Comparison of ENCODE assay signal across 8 cellular contexts in genomic region chr1:156245451-156246232, GRCh38. TPM values are rescaled to one million over a fixed set of nuclear protein-coding genes. Genes with fewer than 3 reads are reported as not detected.
A peak's percentile ranks its signal among the peaks of the same experiment; 100 is the strongest.
DNase-seq lines count a peak whose midpoint lies in the region; ATAC-seq lines count a peak whose summit lies in the region.

No MANE protein-coding gene starts in this region.

- no peak overlapping the region for H3K27ac ChIP-seq in thymus (ENCODE audit: low read depth)

- DNase-seq in NCI-H146 treated with DMSO at 0.1 percent for 48 hours (lab: John Stamatoyannopoulos, UW; ENCODE audit: unreplicated experiment): peak; percentile 46
- peak; percentile 45 for DNase-seq in activated naive CD4-positive, alpha-beta T cell treated with Interleukin-2 at 50 U/mL for 16 hours
- DNase-seq in iPS-NIHi7 (ENCODE audit: extremely low spot score): peak; percentile 71

- no peaks in the 10 kb centered on the region for H3K9me3 ChIP-seq in ES-I3 (ENCODE audit: control insufficient read depth, insufficient read depth, low read length)
- no peaks in the 10 kb centered on the region for H3K9me3 ChIP-seq in thymus (ENCODE audit: control insufficient read depth)

- H3K4me3 ChIP-seq in thymus (ENCODE audit: low read length): peak overlapping the region; percentile 14

- peak overlapping the region; percentile 27; the same call in 1 of the 2 replicates for H3K9ac ChIP-seq in ES-I3 (ENCODE audit: low read depth, low read length)

- H3K27me3 ChIP-seq in thymus (ENCODE audit: control insufficient read depth, insufficient read depth): peaks cover 5% of the 10 kb centered on the region

- H3K4me1 ChIP-seq in ES-I3 (ENCODE audit: insufficient read depth, low read length) (peaks cover 13% of the 10 kb centered on the region; the same call in 1 of the 2 replicates), thymus (ENCODE audit: control insufficient read depth, insufficient read depth, low read length) (peaks cover 6% of the 10 kb centered on the region)

- WGBS in thymus: 6% methylated on average over 69 of the region's 69 CpGs

- ATAC-seq in HG02870 (IDR thresholded peaks at IDR 0.05; ENCODE audit: unreplicated experiment) (no peak), HG02610 (IDR thresholded peaks at IDR 0.05; ENCODE audit: unreplicated experiment) (no peak), GM21737 (IDR thresholded peaks at IDR 0.05; ENCODE audit: unreplicated experiment) (no peak)

- no peaks in the 10 kb centered on the region for H3K36me3 ChIP-seq in ES-I3 (ENCODE audit: insufficient read depth, low read length)
- peaks cover 30% of the 10 kb centered on the region for H3K36me3 ChIP-seq in thymus (ENCODE audit: control insufficient read depth, insufficient read depth)

RNA-seq across cellular contexts. Expression of gene PAQR6, which starts 2.2 kb away (rescaled TPM):
- 8.6 TPM for polyA plus RNA-seq in thymus

RNA-seq across cellular contexts. Expression of gene BGLAP, which starts 3.7 kb away (rescaled TPM):
- 4.3 TPM for polyA plus RNA-seq in thymus

RNA-seq across cellular contexts. Expression of gene PMF1, which starts 32.8 kb away (rescaled TPM):
- polyA plus RNA-seq in thymus: 67.4 TPM

RNA-seq across cellular contexts. Expression of gene SMG5, which starts 37.0 kb away (rescaled TPM):
- 28.2 TPM for polyA plus RNA-seq in thymus

RNA-seq across cellular contexts. Expression of gene TMEM79, which starts 38.5 kb away (rescaled TPM):
- 10.2 TPM for polyA plus RNA-seq in thymus
